ENCODE assay signal across 1 cellular context in the genomic region with DNA sequence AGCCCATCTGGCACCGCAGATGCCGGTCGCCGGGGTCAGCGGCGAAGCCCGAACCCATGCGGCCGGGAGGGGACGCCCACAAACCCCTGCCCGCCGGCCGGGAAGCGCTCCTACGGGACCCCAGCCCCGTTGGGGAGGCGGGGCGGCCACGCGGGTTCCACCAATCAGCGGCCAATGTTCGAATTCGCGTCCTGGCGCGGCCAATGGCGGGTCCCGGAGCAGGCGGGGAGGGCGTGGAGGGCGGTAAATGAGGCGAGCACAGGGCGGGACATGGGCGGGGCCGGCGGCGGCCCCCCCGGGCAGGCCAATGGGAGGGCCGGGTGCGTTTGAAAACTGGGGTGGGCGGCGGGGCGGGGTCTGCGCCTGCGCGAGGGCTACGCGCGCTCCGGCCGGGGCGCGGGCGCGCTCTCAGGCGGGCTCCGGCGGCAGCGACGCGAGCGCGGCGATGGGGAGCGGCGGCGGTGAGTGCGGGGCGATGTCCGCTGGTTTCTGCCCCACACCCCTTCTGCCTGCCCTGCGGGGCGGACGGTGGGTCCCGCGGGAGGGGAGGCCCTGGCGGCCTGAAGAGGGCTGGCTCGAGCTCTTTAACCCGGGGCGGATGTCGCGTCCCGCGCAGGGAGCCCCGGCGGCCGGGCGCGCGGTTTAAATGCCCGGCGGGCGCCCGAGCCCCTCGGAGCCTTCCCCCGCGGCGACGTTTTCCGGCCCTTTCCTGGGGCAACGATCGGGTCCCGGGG.
TF ChIP-seq lines count a peak whose summit lies in the region.

A gene with protein sequence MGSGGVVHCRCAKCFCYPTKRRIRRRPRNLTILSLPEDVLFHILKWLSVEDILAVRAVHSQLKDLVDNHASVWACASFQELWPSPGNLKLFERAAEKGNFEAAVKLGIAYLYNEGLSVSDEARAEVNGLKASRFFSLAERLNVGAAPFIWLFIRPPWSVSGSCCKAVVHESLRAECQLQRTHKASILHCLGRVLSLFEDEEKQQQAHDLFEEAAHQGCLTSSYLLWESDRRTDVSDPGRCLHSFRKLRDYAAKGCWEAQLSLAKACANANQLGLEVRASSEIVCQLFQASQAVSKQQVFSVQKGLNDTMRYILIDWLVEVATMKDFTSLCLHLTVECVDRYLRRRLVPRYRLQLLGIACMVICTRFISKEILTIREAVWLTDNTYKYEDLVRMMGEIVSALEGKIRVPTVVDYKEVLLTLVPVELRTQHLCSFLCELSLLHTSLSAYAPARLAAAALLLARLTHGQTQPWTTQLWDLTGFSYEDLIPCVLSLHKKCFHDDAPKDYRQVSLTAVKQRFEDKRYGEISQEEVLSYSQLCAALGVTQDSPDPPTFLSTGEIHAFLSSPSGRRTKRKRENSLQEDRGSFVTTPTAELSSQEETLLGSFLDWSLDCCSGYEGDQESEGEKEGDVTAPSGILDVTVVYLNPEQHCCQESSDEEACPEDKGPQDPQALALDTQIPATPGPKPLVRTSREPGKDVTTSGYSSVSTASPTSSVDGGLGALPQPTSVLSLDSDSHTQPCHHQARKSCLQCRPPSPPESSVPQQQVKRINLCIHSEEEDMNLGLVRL (plus strand): TSS at position 411 of the 734 bp plus-strand sequence. CDS start 35 bp downstream, at position 446.

TF ChIP-seq in HepG2, 621 proteins besides CTCF, POLR2A, EP300 and RAD21 (continued from another document and continues in another):
- TF ChIP-seq ZNF407 (CRISPR knock-in tag; IDR thresholded peaks at IDR 0.05; ENCODE audit: not compliant biosample characterization) (peak; percentile 55), ZNF556 (CRISPR knock-in tag; IDR thresholded peaks at IDR 0.05; ENCODE audit: borderline replicate concordance) (no peak; the same call in 1 of the 2 replicates), ZNF619 (CRISPR knock-in tag; IDR thresholded peaks at IDR 0.05) (no peak), ZFP82 (CRISPR knock-in tag; IDR thresholded peaks at IDR 0.05; ENCODE audit: borderline replicate concordance) (peak; percentile 65; the same call in 1 of the 2 replicates), ZNF446 (CRISPR knock-in tag; IDR thresholded peaks at IDR 0.05) (peak; percentile 27; the same call in 1 of the 2 replicates), STAG1 (CRISPR knock-in tag; IDR thresholded peaks at IDR 0.05) (peak; percentile 14; the same call in 1 of the 2 replicates), HNRNPLL (IDR thresholded peaks at IDR 0.05; ENCODE audit: low read depth, low read length, poor library complexity, severe bottlenecking) (peak; percentile 57), PAX8 (CRISPR knock-in tag; IDR thresholded peaks at IDR 0.05; ENCODE audit: borderline replicate concordance) (0 out of 2 replicates have a peak, but pooled peaks have one; percentile 59), SAP130 (CRISPR knock-in tag; IDR thresholded peaks at IDR 0.05; ENCODE audit: low read depth) (peak; percentile 55; the same call in 1 of the 2 replicates), KDM2A (CRISPR knock-in tag; IDR thresholded peaks at IDR 0.05; ENCODE audit: borderline replicate concordance, low read depth) (peak; percentile 49; the same call in 1 of the 2 replicates), NFE2L1 (CRISPR knock-in tag; IDR thresholded peaks at IDR 0.05; ENCODE audit: borderline replicate concordance) (no peak), ZNF563 (CRISPR knock-in tag; IDR thresholded peaks at IDR 0.05) (peak; percentile 57; the same call in 1 of the 2 replicates), ZNF253 (CRISPR knock-in tag; IDR thresholded peaks at IDR 0.05; ENCODE audit: borderline replicate concordance) (0 out of 2 replicates have a peak, but pooled peaks have one; percentile 41), SRF (IDR thresholded peaks at IDR 0.05; ENCODE audit: low read depth, low read length) (no peak), RARG (CRISPR knock-in tag; IDR thresholded peaks at IDR 0.05; ENCODE audit: low read depth) (no peak), TFDP1 (CRISPR knock-in tag; IDR thresholded peaks at IDR 0.05; ENCODE audit: borderline replicate concordance) (peak; percentile 73), ZFY (CRISPR knock-in tag; IDR thresholded peaks at IDR 0.05) (peak; percentile 36; the same call in 1 of the 2 replicates), NFAT5 (CRISPR knock-in tag; IDR thresholded peaks at IDR 0.05) (peak; percentile 59; the same call in 1 of the 2 replicates), DBP (CRISPR knock-in tag; IDR thresholded peaks at IDR 0.05; ENCODE audit: not compliant biosample characterization) (peak; percentile 43), YEATS4 (CRISPR knock-in tag; IDR thresholded peaks at IDR 0.05; ENCODE audit: borderline replicate concordance) (peak; percentile 32), ZNF207 (IDR thresholded peaks at IDR 0.05; ENCODE audit: borderline replicate concordance) (no peak)
- TF ChIP-seq, protein P1, sequence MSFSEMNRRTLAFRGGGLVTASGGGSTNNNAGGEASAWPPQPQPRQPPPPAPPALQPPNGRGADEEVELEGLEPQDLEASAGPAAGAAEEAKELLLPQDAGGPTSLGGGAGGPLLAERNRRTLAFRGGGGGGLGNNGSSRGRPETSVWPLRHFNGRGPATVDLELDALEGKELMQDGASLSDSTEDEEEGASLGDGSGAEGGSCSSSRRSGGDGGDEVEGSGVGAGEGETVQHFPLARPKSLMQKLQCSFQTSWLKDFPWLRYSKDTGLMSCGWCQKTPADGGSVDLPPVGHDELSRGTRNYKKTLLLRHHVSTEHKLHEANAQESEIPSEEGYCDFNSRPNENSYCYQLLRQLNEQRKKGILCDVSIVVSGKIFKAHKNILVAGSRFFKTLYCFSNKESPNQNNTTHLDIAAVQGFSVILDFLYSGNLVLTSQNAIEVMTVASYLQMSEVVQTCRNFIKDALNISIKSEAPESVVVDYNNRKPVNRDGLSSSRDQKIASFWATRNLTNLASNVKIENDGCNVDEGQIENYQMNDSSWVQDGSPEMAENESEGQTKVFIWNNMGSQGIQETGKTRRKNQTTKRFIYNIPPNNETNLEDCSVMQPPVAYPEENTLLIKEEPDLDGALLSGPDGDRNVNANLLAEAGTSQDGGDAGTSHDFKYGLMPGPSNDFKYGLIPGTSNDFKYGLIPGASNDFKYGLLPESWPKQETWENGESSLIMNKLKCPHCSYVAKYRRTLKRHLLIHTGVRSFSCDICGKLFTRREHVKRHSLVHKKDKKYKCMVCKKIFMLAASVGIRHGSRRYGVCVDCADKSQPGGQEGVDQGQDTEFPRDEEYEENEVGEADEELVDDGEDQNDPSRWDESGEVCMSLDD (CRISPR knock-in tag; IDR thresholded peaks at IDR 0.05; ENCODE audit: borderline replicate concordance), result peak; percentile 78
